Comparison of ENCODE assay signal across 17 cellular contexts in the genomic region with DNA sequence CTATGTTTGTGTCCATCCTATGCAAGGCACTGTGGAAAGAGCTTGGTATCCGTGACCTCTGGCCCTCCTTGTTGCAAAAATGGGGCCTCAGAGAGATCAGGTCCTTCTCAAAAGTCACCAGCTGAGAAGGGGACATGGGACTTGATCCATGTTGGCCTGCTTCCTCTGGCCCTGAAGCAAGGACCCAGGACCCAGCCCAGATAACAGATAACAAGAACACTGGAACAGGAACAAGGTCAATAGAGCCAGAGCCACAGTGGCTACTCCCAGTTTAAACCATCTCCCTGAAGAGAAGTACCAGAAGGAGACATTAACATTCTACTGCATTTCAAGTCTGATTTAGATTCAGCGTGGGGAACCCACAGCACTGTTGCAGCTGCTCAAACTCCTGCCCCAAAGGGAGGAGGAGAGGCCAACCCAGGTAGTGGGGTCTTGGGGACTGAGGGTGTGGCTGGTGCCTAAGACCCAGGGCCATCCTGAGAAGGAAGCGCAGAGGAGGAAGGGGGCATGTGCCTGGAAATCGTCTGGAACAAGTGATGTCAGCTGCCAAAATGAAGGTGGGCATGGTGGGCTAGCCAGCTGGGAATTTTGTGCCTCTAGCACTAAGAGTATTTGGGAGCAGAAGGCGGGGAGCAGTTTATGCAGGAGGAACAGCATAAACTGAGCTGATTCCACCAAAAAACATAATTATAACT.
DNase-seq lines count a peak whose midpoint lies in the region; ATAC-seq and TF ChIP-seq lines count a peak whose summit lies in the region.
"Had no signal": no experiment of that assay in that cellular context is flagged by ENCODE, and none has a peak within 500 bp of the region (broad histone marks: within the 10 kb centered on the region; RNA-seq: fewer than 3 reads in every experiment).

No MANE protein-coding gene starts in this region.

- H2BK12ac ChIP-seq in H9 (ENCODE audit: insufficient read length, low read depth, low read length), result no peak overlapping the region
- peak overlapping the region; percentile 49 for H2BK12ac ChIP-seq in neuronal stem cell (ENCODE audit: low read length)

- no peak overlapping the region for H3T11ph ChIP-seq in H9 (ENCODE audit: low read length)

- H3K4me1 ChIP-seq in H9 (ENCODE audit: insufficient read depth, low read length) (peaks cover 4% of the 10 kb centered on the region; the same call in 1 of the 2 replicates), adrenal gland (replicated peaks in 1 of 2) (peaks cover 37 to 70% of the 10 kb centered on the region in 2 donors), heart left ventricle (peaks cover 0 to 68% (median 33%) of the 10 kb centered on the region in 12 donors), neuronal stem cell (ENCODE audit: control insufficient read depth in 2 of 2, insufficient read depth in 1 of 2, low read depth in 1 of 2, low read length in 2 of 2) (peaks cover 2 to 13% of the 10 kb centered on the region in 2 donors), left lung (no peaks in the 10 kb centered on the region)
- H3K4me1 ChIP-seq: BLaER1 treated with 17β-estradiol and CSF1 and Interleukin-3, amounts not matched to agents 10 nM and 100 nM had no signal

- H3K27me3 Mint-ChIP-seq in H9 (ENCODE audit: low read depth), result no peaks in the 10 kb centered on the region; the same call in 1 of the 2 replicates
- H3K27me3 Mint-ChIP-seq: CD4-positive, CD25-positive, alpha-beta regulatory T cell had no signal

- DNase-seq in H9 (no peak), adrenal gland (peak in 1 of 7 donors; percentile 51), heart left ventricle (peak in 1 of 5 donors; percentile 24), neuronal stem cell (ENCODE audit: low spot score) (no peak), left lung (no peak), pons (ENCODE audit: low spot score) (no peak)
- DNase-seq: ACHN; Calu3; CD4-positive, CD25-positive, alpha-beta regulatory T cell; DMS 273 treated with DMSO at 0.1 percent for 48 hours; DMS79; EL; GOT3; IMR-90 had no signal

- H3K4me2 ChIP-seq in H9 (ENCODE audit: insufficient read depth, insufficient read length, low read length), result no peak overlapping the region
- H3K4me2 ChIP-seq in neuronal stem cell (ENCODE audit: insufficient read depth, low read length, poor library complexity, severe bottlenecking), result no peak overlapping the region
- H3K4me2 ChIP-seq: BLaER1 treated with 17β-estradiol and CSF1 and Interleukin-3, amounts not matched to agents 10 nM and 100 nM had no signal

- no peak overlapping the region for H3K27ac ChIP-seq in H9 (ENCODE audit: insufficient read length, low read depth, low read length)
- peak overlapping the region in 3 of 5 donors; percentile 4 to 66 (median 22) for H3K27ac ChIP-seq in adrenal gland
- H3K27ac ChIP-seq in heart left ventricle, result peak overlapping the region in 8 of 12 donors; percentile 2 to 76 (median 32)
- no peak overlapping the region for H3K27ac ChIP-seq in neuronal stem cell (replicated peaks; ENCODE audit: low read length)
- H3K27ac ChIP-seq in left lung, result no peak overlapping the region
- H3K27ac ChIP-seq: BLaER1 treated with 17β-estradiol and CSF1 and Interleukin-3, amounts not matched to agents 10 nM and 100 nM had no signal

- H2BK15ac ChIP-seq in H9 (ENCODE audit: low read depth, low read length), result no peak overlapping the region
- no peak overlapping the region for H2BK15ac ChIP-seq in neuronal stem cell (ENCODE audit: low read length)

- H3K4ac ChIP-seq in H9 (ENCODE audit: low read depth, low read length), result no peak overlapping the region
- no peak overlapping the region for H3K4ac ChIP-seq in neuronal stem cell (ENCODE audit: low read length)

- H3K27me3 ChIP-seq in H9 (ENCODE audit: insufficient read depth, low read length) (no peaks in the 10 kb centered on the region), adrenal gland (no peaks in the 10 kb centered on the region), heart left ventricle (no peaks in the 10 kb centered on the region), neuronal stem cell (ENCODE audit: control insufficient read depth in 3 of 3, insufficient read depth in 3 of 3, low read depth in 1 of 3, low read length in 3 of 3) (no peaks in the 10 kb centered on the region), left lung (no peaks in the 10 kb centered on the region)
- H3K27me3 ChIP-seq: BLaER1 treated with 17β-estradiol and CSF1 and Interleukin-3, amounts not matched to agents 10 nM and 100 nM had no signal

- no peak overlapping the region for H3K4me3 Mint-ChIP-seq in H9
- H3K4me3 Mint-ChIP-seq: CD4-positive, CD25-positive, alpha-beta regulatory T cell had no signal

- intact Hi-C loops in adrenal gland (cut with DNase I), result no loop called here
- intact Hi-C loops in heart left ventricle (cut with DNase I), result loop anchor here in 3 of 10 donors (5.0 to 10.0 kb wide), 2 partner anchors 58 to 61 kb away; partner anchors contain the start of gene VSTM4 (in 1 of the 3)
- intact Hi-C loops in left lung (cut with DNase I), result no loop called here

- H3K23me2 ChIP-seq in H9 (ENCODE audit: insufficient read length, low read depth, low read length, poor library complexity, severe bottlenecking), result no peaks in the 10 kb centered on the region

- TF ChIP-seq POLR2A in adrenal gland (IDR thresholded peaks at IDR 0.05) (no peak), heart left ventricle (IDR thresholded peaks at IDR 0.05) (no peak), GM18505 (IDR thresholded peaks at IDR 0.05; ENCODE audit: borderline replicate concordance, extremely low read depth, insufficient read depth, insufficient read length) (no peak)

- no peak overlapping the region for H3K9ac ChIP-seq in H9 (ENCODE audit: extremely low read depth, insufficient read length, low read length)
- no peak overlapping the region for H3K9ac ChIP-seq in neuronal stem cell (ENCODE audit: low read depth, low read length, poor library complexity)
- H3K9ac ChIP-seq: BLaER1 treated with 17β-estradiol and CSF1 and Interleukin-3, amounts not matched to agents 10 nM and 100 nM had no signal

- no peaks in the 10 kb centered on the region for H3K9me3 ChIP-seq in H9 (ENCODE audit: control insufficient read depth, low read depth, low read length)
- H3K9me3 ChIP-seq in adrenal gland (replicated peaks in 1 of 3), result no peaks in the 10 kb centered on the region
- H3K9me3 ChIP-seq in heart left ventricle, result no peaks in the 10 kb centered on the region
- H3K9me3 ChIP-seq in neuronal stem cell (replicated peaks in 1 of 2; ENCODE audit: control insufficient read depth in 2 of 2, insufficient read depth in 1 of 2, low read depth in 1 of 2, low read length in 2 of 2), result no peaks in the 10 kb centered on the region
- H3K9me3 ChIP-seq in left lung, result no peaks in the 10 kb centered on the region

- H2BK120ac ChIP-seq in H9 (ENCODE audit: low read depth, low read length, poor library complexity, severe bottlenecking) (no peak overlapping the region), neuronal stem cell (ENCODE audit: low read depth, low read length) (no peak overlapping the region)

- TF ChIP-seq CTCF in H9 (conservative IDR thresholded peaks at IDR 0.05) (no peak), adrenal gland (IDR thresholded peaks at IDR 0.05) (no peak), heart left ventricle (IDR thresholded peaks at IDR 0.05) (no peak), left lung (IDR thresholded peaks at IDR 0.05) (no peak)

- peaks cover 9% of the 10 kb centered on the region in 2 experiments for H3K4me1 Mint-ChIP-seq in H9
- H3K4me1 Mint-ChIP-seq: CD4-positive, CD25-positive, alpha-beta regulatory T cell had no signal

- H2AFZ ChIP-seq in H9 (ENCODE audit: low read length) (no peak overlapping the region), neuronal stem cell (ENCODE audit: low read length) (no peak overlapping the region)

- H3K14ac ChIP-seq in H9 (ENCODE audit: insufficient read depth, low read length), result 0 out of 2 replicates have a peak overlapping the region, but pooled peaks have one; percentile 31
- no peak overlapping the region for H3K14ac ChIP-seq in neuronal stem cell (ENCODE audit: low read length)

- no peak overlapping the region for H2BK20ac ChIP-seq in H9 (ENCODE audit: low read depth, low read length, poor library complexity, severe bottlenecking)

- no peak overlapping the region for H3K23ac ChIP-seq in H9 (ENCODE audit: insufficient read length, low read depth, low read length)
- no peak overlapping the region for H3K23ac ChIP-seq in neuronal stem cell (ENCODE audit: low read depth, low read length, poor library complexity)

- H3K79me1 ChIP-seq in H9 (ENCODE audit: insufficient read depth, low read depth, low read length, poor library complexity, severe bottlenecking) (no peaks in the 10 kb centered on the region), neuronal stem cell (ENCODE audit: low read depth, low read length) (peaks cover 2% of the 10 kb centered on the region)

- no peaks in the 10 kb centered on the region for H3K9me3 Mint-ChIP-seq in H9

- no peak overlapping the region for H2BK5ac ChIP-seq in H9 (ENCODE audit: insufficient read length, low read length)
- peak overlapping the region; percentile 84 for H2BK5ac ChIP-seq in neuronal stem cell (ENCODE audit: low read length)

- H4K8ac ChIP-seq in H9 (replicated peaks; ENCODE audit: insufficient read length, low read depth, low read length) (no peak overlapping the region), neuronal stem cell (ENCODE audit: low read depth, low read length) (no peak overlapping the region)

- H3K18ac ChIP-seq in H9 (ENCODE audit: insufficient read length, low read depth, low read length), result no peak overlapping the region
- H3K18ac ChIP-seq in neuronal stem cell (ENCODE audit: low read length), result no peak overlapping the region

- no peak overlapping the region for H3K56ac ChIP-seq in H9 (ENCODE audit: insufficient read length, low read depth, low read length)

- H3K36me3 ChIP-seq in adrenal gland (replicated peaks in 1 of 2) (no peaks in the 10 kb centered on the region), heart left ventricle (peaks cover 0 to 10% (median 0%) of the 10 kb centered on the region in 9 donors), neuronal stem cell (replicated peaks in 1 of 2; ENCODE audit: control insufficient read depth in 2 of 2, insufficient read depth in 2 of 2, low read length in 2 of 2) (no peaks in the 10 kb centered on the region), left lung (no peaks in the 10 kb centered on the region)
- H3K36me3 ChIP-seq: BLaER1 treated with 17β-estradiol and CSF1 and Interleukin-3, amounts not matched to agents 10 nM and 100 nM had no signal

- H2AK5ac ChIP-seq in H9 (ENCODE audit: insufficient read length, low read length), result no peak overlapping the region
- peak overlapping the region; percentile 84 for H2AK5ac ChIP-seq in neuronal stem cell (ENCODE audit: low read depth, low read length)

- H4K20me1 ChIP-seq in H9 (ENCODE audit: control insufficient read depth, insufficient read depth, insufficient read length), result no peaks in the 10 kb centered on the region
- H4K20me1 ChIP-seq: BLaER1 treated with 17β-estradiol and CSF1 and Interleukin-3, amounts not matched to agents 10 nM and 100 nM had no signal

- no peaks in the 10 kb centered on the region for H3K79me2 ChIP-seq in H9 (ENCODE audit: insufficient read depth, low read length)

- H4K5ac ChIP-seq in H9 (ENCODE audit: insufficient read length, low read depth, low read length), result no peak overlapping the region

- no CpG with 5 or more reads among the region's 5 CpGs for whole genome bisulfite sequencing in H9 (ENCODE audit: extremely low coverage, insufficient read length, low lambda C conversion rate)
- WGBS in adrenal gland, 4 donors, result 62 to 76% (median 73%) methylated on average over 5 of the region's 5 CpGs
- WGBS in heart left ventricle, 4 donors, result 77 to 84% (median 82%) methylated on average over 4 to 5 of the region's 5 CpGs
- WGBS in neuronal stem cell (ENCODE audit: extremely low coverage in 2 of 2, insufficient read length in 2 of 2, insufficient replicate concordance in 1 of 2), 2 donors, result no CpG with 5 or more reads among the region's 5 CpGs

- H4K91ac ChIP-seq in H9 (ENCODE audit: insufficient read length, low read depth, low read length) (no peak overlapping the region), neuronal stem cell (ENCODE audit: low read depth, low read length, poor library complexity) (no peak overlapping the region)

- no peak overlapping the region; a peak in 1 of 7 replicates for H3K27ac Mint-ChIP-seq in H9
- H3K27ac Mint-ChIP-seq: CD4-positive, CD25-positive, alpha-beta regulatory T cell had no signal

- H3K36me3 Mint-ChIP-seq in H9 (ENCODE audit: insufficient read depth in 1 of 3, low read depth in 3 of 3), result no peaks in the 10 kb centered on the region
- H3K36me3 Mint-ChIP-seq: CD4-positive, CD25-positive, alpha-beta regulatory T cell had no signal

- ATAC-seq in heart left ventricle (peak in 3 of 4 donors; percentile 39 to 68 (median 44)), GM18505 (IDR thresholded peaks at IDR 0.05; ENCODE audit: unreplicated experiment) (no peak), left lung (no peak)
- ATAC-seq: HCT116 had no signal

- H3K4me3 ChIP-seq in adrenal gland, result no peak overlapping the region
- no peak overlapping the region for H3K4me3 ChIP-seq in heart left ventricle
- H3K4me3 ChIP-seq in neuronal stem cell (ENCODE audit: low read length in 2 of 2), result no peak overlapping the region
- H3K4me3 ChIP-seq in left lung, result no peak overlapping the region
- H3K4me3 ChIP-seq: BLaER1 treated with 17β-estradiol and CSF1 and Interleukin-3, amounts not matched to agents 10 nM and 100 nM had no signal

Comparison
In these comparisons a context has a peak if more than half of its experiments do, and no peak if none do; other contexts are left out.
1. H3K27ac ChIP-seq: peak in adrenal gland (3 of 5) and heart left ventricle (8 of 12); none in H9 (single experiment), neuronal stem cell (single experiment) and left lung (0 of 2).
2. ATAC-seq: peak in heart left ventricle (3 of 4); none in GM18505 (single experiment) and left lung (single experiment).